In the genomic region with DNA sequence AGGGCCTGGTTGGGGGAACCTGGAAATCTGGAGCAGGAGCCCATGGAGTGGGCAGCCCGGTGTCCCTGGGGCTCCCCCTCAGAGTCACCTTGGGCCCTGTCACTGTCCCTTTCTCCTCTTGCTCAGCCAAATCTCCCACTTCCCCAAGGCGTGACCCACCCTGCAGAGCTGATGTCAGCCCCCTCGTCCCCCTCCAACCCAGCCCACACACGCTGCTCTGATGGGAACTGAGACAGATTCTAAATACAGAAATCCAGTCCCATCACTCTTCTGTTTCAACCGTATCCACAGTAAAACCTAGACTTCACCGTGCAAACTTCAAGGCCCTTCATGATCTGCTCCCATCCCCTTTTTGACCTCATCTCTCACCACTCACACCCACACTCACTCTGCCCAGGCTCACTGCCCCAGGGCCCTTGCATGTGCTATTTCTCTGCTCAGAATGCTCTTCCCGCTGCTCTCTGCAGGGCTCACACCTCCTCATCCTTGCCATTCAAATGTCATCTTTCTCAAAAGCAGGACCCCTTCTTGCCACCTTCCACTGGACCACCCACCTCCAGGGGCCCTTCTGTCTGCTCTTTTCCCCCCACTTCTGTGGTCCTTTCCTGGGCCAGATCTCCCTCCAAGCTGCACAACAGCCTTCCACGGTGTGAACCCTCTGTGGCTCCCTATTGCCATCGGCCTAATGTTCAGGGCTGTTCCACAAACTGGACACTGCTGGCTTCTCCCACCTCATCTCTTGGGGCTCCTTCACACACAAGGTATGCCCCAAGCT, we compare ENCODE assay signal across 1 cellular context.
A peak's percentile ranks its signal among the peaks of the same experiment; 100 is the strongest.
TF ChIP-seq lines count a peak whose summit lies in the region.

No MANE protein-coding gene starts in this region.

TF ChIP-seq in HepG2, 621 proteins besides CTCF, POLR2A, EP300 and RAD21:
- peak; percentile 41; the same call in 1 of the 2 replicates for TF ChIP-seq ZMYM3 (CRISPR knock-in tag; IDR thresholded peaks at IDR 0.05)
- no peak for TF ChIP-seq MED8 (CRISPR knock-in tag; IDR thresholded peaks at IDR 0.05; ENCODE audit: insufficient replicate concordance)
